Comparison of ENCODE assay signal across 1 cellular context in the genomic region with DNA sequence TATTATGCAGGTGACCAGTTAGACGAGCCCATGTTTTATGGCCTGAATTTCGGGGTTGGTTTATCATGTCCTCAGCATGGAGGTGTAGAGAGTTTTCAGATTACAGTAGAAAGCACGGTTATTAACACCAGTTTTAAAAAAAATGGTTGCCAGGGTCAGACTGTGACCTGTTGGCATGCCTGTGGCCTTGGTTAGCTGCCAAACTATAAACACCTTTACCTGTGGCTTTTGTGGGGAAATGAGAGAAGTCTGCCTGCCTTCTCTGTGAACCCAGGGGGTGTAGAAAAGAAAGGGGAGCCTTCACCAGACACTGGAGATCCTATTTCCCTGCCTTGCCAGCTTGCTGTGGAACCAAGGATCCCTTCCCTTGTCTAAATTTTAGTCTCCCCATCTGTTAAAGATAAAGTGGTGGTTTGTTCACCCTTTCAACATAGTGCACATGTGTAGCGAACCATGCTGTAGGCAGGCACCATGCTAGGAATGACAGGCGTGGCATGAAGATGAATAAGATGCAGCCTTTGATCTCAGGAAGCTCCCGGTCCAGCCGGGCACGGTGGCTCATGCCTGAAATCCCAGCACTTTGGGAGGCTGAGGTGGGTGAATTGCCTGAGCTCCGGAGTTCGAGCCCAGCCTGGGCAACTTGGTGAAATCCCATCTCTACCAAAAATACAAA.
A peak's percentile ranks its signal among the peaks of the same experiment; 100 is the strongest.
TF ChIP-seq lines count a peak whose summit lies in the region.

No MANE protein-coding gene starts in this region.

TF ChIP-seq in K562, 482 proteins besides CTCF, POLR2A, EP300 and RAD21:
- no peak for TF ChIP-seq RFX5 (IDR thresholded peaks at IDR 0.05; ENCODE audit: low read depth, low read length)
- TF ChIP-seq, protein P1, sequence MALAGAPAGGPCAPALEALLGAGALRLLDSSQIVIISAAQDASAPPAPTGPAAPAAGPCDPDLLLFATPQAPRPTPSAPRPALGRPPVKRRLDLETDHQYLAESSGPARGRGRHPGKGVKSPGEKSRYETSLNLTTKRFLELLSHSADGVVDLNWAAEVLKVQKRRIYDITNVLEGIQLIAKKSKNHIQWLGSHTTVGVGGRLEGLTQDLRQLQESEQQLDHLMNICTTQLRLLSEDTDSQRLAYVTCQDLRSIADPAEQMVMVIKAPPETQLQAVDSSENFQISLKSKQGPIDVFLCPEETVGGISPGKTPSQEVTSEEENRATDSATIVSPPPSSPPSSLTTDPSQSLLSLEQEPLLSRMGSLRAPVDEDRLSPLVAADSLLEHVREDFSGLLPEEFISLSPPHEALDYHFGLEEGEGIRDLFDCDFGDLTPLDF (CRISPR knock-in tag; IDR thresholded peaks at IDR 0.05), result 0 out of 2 replicates have a peak, but pooled peaks have one; percentile 36
